ENCODE assay signal across 27 cellular contexts in the genomic region with DNA sequence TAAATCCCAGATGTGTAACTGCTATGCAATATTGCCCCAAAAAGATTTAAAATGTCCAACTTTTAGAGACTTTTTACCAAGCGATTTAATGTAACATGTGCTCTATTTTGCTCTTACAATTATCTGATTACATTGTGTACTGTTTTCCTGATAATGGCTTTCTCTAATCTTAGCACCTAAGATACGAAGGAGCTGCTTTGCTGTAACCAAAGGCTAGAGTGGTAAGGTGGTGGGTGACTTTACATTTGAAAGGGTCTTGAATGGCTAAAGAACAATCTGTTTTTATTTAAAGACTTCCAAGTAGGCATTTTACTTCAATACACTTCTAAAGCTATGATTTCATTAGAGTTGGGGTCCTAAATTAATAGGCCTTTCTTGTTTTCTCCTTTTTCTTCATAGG.
"Had no signal": no experiment of that assay in that cellular context is flagged by ENCODE, and none has a peak within 500 bp of the region (broad histone marks: within the 10 kb centered on the region; RNA-seq: fewer than 3 reads in every experiment).

No MANE protein-coding gene starts in this region.

- DNase-seq: heart right ventricle; islet precursor cell; left ventricle myocardium inferior; midbrain; mucosa of descending colon; naive thymus-derived CD4-positive, alpha-beta T cell; occipital lobe; psoas muscle; right lobe of liver; stimulated activated CD4-positive, alpha-beta T cell treated with anti-CD3 and anti-CD28 coated beads, Interleukin-1b, Interleukin-23, amount 100 ng/mL, for 48 hours; stimulated activated CD4-positive, alpha-beta T cell treated with anti-CD3 and anti-CD28 coated beads, Interleukin-2, amount 100 ng/mL, for 48 hours; stimulated activated CD4-positive, alpha-beta T cell treated with anti-CD3 and anti-CD28 coated beads, Interleukin-4, amount 100 ng/mL, for 4 hours; stimulated activated CD8-positive, alpha-beta memory T cell treated with anti-CD3 and anti-CD28 coated beads, Interleukin-4, amount 100 ng/mL, for 48 hours; stimulated activated naive CD4-positive, alpha-beta T cell treated with Interleukin-2 at 50 U/mL for 16 hours; stimulated activated naive CD8-positive, alpha-beta T cell treated with anti-CD3 and anti-CD28 coated beads, Interleukin-15, amount 100 ng/mL, for 72 hours; substantia nigra; upper lobe of left lung had no signal

- ATAC-seq: heart right ventricle; mucosa of descending colon; naive thymus-derived CD4-positive, alpha-beta T cell; natural killer cell treated with Interleukin-12 subunit alpha and Interleukin-12 subunit beta and Interleukin-15 and Interleukin-18, amount 100 ng/mL, for 72 hours; psoas muscle; right lobe of liver; stimulated activated memory B cell treated with anti-CD40 and anti-IgM and Interleukin-4, amounts not matched to agents 10 μg/mL and 1 μg/mL and 100 μg/mL, for 72 hours; stimulated activated naive CD8-positive, alpha-beta T cell treated with anti-CD3 and anti-CD28 coated beads, Interleukin-15, amount 100 ng/mL, for 72 hours had no signal

- H3K4me1 Mint-ChIP-seq: naive thymus-derived CD4-positive, alpha-beta T cell; stimulated activated memory B cell treated with anti-CD40 and anti-IgM and Interleukin-4, amounts not matched to agents 10 μg/mL and 1 μg/mL and 100 μg/mL, for 72 hours; stimulated activated naive CD8-positive, alpha-beta T cell treated with anti-CD3 and anti-CD28 coated beads, Interleukin-15, amount 100 ng/mL, for 72 hours had no signal

- H3K27me3 Mint-ChIP-seq: naive thymus-derived CD4-positive, alpha-beta T cell; natural killer cell treated with Interleukin-12 subunit alpha and Interleukin-12 subunit beta and Interleukin-15 and Interleukin-18, amount 100 ng/mL, for 72 hours; stimulated activated memory B cell treated with anti-CD40 and anti-IgM and Interleukin-4, amounts not matched to agents 10 μg/mL and 1 μg/mL and 100 μg/mL, for 72 hours; stimulated activated naive CD8-positive, alpha-beta T cell treated with anti-CD3 and anti-CD28 coated beads, Interleukin-15, amount 100 ng/mL, for 72 hours had no signal

- H2AFZ ChIP-seq: hepatocyte, parathyroid adenoma had no signal

- H3K36me3 ChIP-seq: heart right ventricle, left ventricle myocardium inferior, neutrophil, right atrium auricular region, right lobe of liver, tibial nerve, upper lobe of left lung, vagina had no signal

- H3K4me2 ChIP-seq: hepatocyte, smooth muscle cell had no signal

- H3K79me2 ChIP-seq: hepatocyte, parathyroid adenoma had no signal

- H3K4me3 Mint-ChIP-seq: naive thymus-derived CD4-positive, alpha-beta T cell; natural killer cell treated with Interleukin-12 subunit alpha and Interleukin-12 subunit beta and Interleukin-15 and Interleukin-18, amount 100 ng/mL, for 72 hours; stimulated activated memory B cell treated with anti-CD40 and anti-IgM and Interleukin-4, amounts not matched to agents 10 μg/mL and 1 μg/mL and 100 μg/mL, for 72 hours; stimulated activated naive CD8-positive, alpha-beta T cell treated with anti-CD3 and anti-CD28 coated beads, Interleukin-15, amount 100 ng/mL, for 72 hours had no signal

- H3K9ac ChIP-seq: parathyroid adenoma had no signal

- H3K4me1 ChIP-seq: heart right ventricle, left ventricle myocardium inferior, parathyroid adenoma, psoas muscle, right atrium auricular region, right lobe of liver, tibial nerve, upper lobe of left lung, vagina had no signal

- H3K9me3 ChIP-seq: mucosa of descending colon, neutrophil, psoas muscle, right atrium auricular region, right lobe of liver, tibial nerve, upper lobe of left lung, vagina had no signal

- H3K27me3 ChIP-seq: heart right ventricle, hepatocyte, neutrophil, right atrium auricular region, right lobe of liver, tibial nerve, upper lobe of left lung, vagina had no signal

- H3K27ac Mint-ChIP-seq: naive thymus-derived CD4-positive, alpha-beta T cell; natural killer cell treated with Interleukin-12 subunit alpha and Interleukin-12 subunit beta and Interleukin-15 and Interleukin-18, amount 100 ng/mL, for 72 hours; stimulated activated memory B cell treated with anti-CD40 and anti-IgM and Interleukin-4, amounts not matched to agents 10 μg/mL and 1 μg/mL and 100 μg/mL, for 72 hours; stimulated activated naive CD8-positive, alpha-beta T cell treated with anti-CD3 and anti-CD28 coated beads, Interleukin-15, amount 100 ng/mL, for 72 hours had no signal

- H3K27ac ChIP-seq: heart right ventricle, hepatocyte, left ventricle myocardium inferior, neutrophil, parathyroid adenoma, psoas muscle, right atrium auricular region, right lobe of liver, tibial nerve, upper lobe of left lung, vagina had no signal

- H3K36me3 Mint-ChIP-seq: stimulated activated memory B cell treated with anti-CD40 and anti-IgM and Interleukin-4, amounts not matched to agents 10 μg/mL and 1 μg/mL and 100 μg/mL, for 72 hours had no signal

- H3K4me3 ChIP-seq: heart right ventricle, hepatocyte, left ventricle myocardium inferior, lung, mucosa of descending colon, psoas muscle, right atrium auricular region, right lobe of liver, smooth muscle cell, tibial nerve, upper lobe of left lung, vagina had no signal
